9 cellular contexts compared by ENCODE assay signal in genomic region chr16:90023078-90023447, GRCh38. TPM values are rescaled to one million over a fixed set of nuclear protein-coding genes. Genes with fewer than 3 reads are reported as not detected.
DNase-seq lines count a peak whose midpoint lies in the region; ATAC-seq and TF ChIP-seq lines count a peak whose summit lies in the region.
"Had no signal": no experiment of that assay in that cellular context is flagged by ENCODE, and none has a peak within 500 bp of the region (broad histone marks: within the 10 kb centered on the region; RNA-seq: fewer than 3 reads in every experiment).

No MANE protein-coding gene starts in this region.

- H3K4me1 Mint-ChIP-seq in T-helper 1 cell treated with Interleukin-12 subunit alpha and Interleukin-12 subunit beta and Interleukin-4 antibody, amounts not matched to agents 30 μg/mL and 1 μg/mL, for 36 hours (ENCODE audit: low read depth) = peaks cover 14% of the 10 kb centered on the region

- TF ChIP-seq CTCF in astrocyte of the spinal cord (IDR thresholded peaks at IDR 0.05; ENCODE audit: low read depth, low read length) (no peak), thyroid gland (IDR thresholded peaks at IDR 0.05) (no peak)

- in situ Hi-C loops in astrocyte of the spinal cord (cut with HindIII; ENCODE audit: low sequenced_read_pairs) = no loop called here

- H3K9me3 Mint-ChIP-seq in T-helper 1 cell treated with Interleukin-12 subunit alpha and Interleukin-12 subunit beta and Interleukin-4 antibody, amounts not matched to agents 30 μg/mL and 1 μg/mL, for 36 hours = peaks cover 3% of the 10 kb centered on the region

- no peak for TF ChIP-seq POLR2A in thyroid gland (IDR thresholded peaks at IDR 0.05)

- H3K27me3 ChIP-seq in thyroid gland = no peaks in the 10 kb centered on the region

- no peak for DNase-seq in T-helper 1 cell
- DNase-seq in astrocyte of the spinal cord (ENCODE audit: low read depth, low spot score) = no peak
- DNase-seq in left colon = no peak
- peak; percentile 25 to 27 for DNase-seq in thyroid gland
- no peak for DNase-seq in H4 (ENCODE audit: low spot score)
- DNase-seq in NCI-H510A (lab: John Stamatoyannopoulos, UW) = no peak

- intact Hi-C loops in left colon (cut with DNase I, micrococcal nuclease) (no loop called here), thyroid gland (cut with DNase I) (no loop called here)

- H3K4me3 Mint-ChIP-seq in T-helper 1 cell treated with Interleukin-12 subunit alpha and Interleukin-12 subunit beta and Interleukin-4 antibody, amounts not matched to agents 30 μg/mL and 1 μg/mL, for 36 hours = peak overlapping the region; percentile 68

- WGBS in thyroid gland, 2 donors = 0 to 18% methylated on average over 2 to 3 of the region's 7 CpGs

- H3K4me1 ChIP-seq in thyroid gland = peaks cover 20 to 27% of the 10 kb centered on the region in 2 donors

- peak overlapping the region; percentile 81 for H3K4me3 ChIP-seq in astrocyte of the spinal cord (ENCODE audit: low read depth, low read length)
- peak overlapping the region; percentile 45 to 56 (median 46) for H3K4me3 ChIP-seq in thyroid gland (replicated peaks in 1 of 3)

- H3K9me3 ChIP-seq in thyroid gland = no peaks in the 10 kb centered on the region

- H3K36me3 ChIP-seq in thyroid gland = peaks cover 0 to 4% of the 10 kb centered on the region in 2 donors

- H3K27me3 Mint-ChIP-seq in T-helper 1 cell treated with Interleukin-12 subunit alpha and Interleukin-12 subunit beta and Interleukin-4 antibody, amounts not matched to agents 30 μg/mL and 1 μg/mL, for 36 hours (ENCODE audit: low read depth) = peaks cover 17% of the 10 kb centered on the region

- peaks cover 2% of the 10 kb centered on the region for H3K36me3 Mint-ChIP-seq in T-helper 1 cell treated with Interleukin-12 subunit alpha and Interleukin-12 subunit beta and Interleukin-4 antibody, amounts not matched to agents 30 μg/mL and 1 μg/mL, for 36 hours (ENCODE audit: low read depth)

- ATAC-seq in left colon (peak; percentile 32), HG03159 (IDR thresholded peaks at IDR 0.05; ENCODE audit: unreplicated experiment) (no peak)

- H3K27ac Mint-ChIP-seq in T-helper 1 cell treated with Interleukin-12 subunit alpha and Interleukin-12 subunit beta and Interleukin-4 antibody, amounts not matched to agents 30 μg/mL and 1 μg/mL, for 36 hours = no peak overlapping the region

- H3K27ac ChIP-seq in thyroid gland = peak overlapping the region in 1 of 3 donors; percentile 43

RNA-seq across cellular contexts. Expression of gene DBNDD1, which starts 3.8 kb away (rescaled TPM):
- total RNA-seq in left colon (1 to 10 TPM; 3.8 to 4.9 TPM), thyroid gland (10 to 100 TPM in 2 of 4 donors, 1 to 10 TPM in 2; 7.4 to 12.8 (median 10.3) TPM)
- 8.7 and 11.7 TPM in 2 replicates for total RNA-seq in H4 (2014; rRNA removed; shearing (Covaris generic))

RNA-seq across cellular contexts. Expression of gene PRDM7, which starts 54.1 kb away (rescaled TPM):
- total RNA-seq in left colon = not detected
- not detected for total RNA-seq in thyroid gland
- not detected in 2 replicates for total RNA-seq in H4 (2014; rRNA removed; shearing (Covaris generic))
- total RNA-seq: M059J had no signal

Comparison
In these comparisons a context has a peak if more than half of its experiments do, and no peak if none do; other contexts are left out.
1. DNase-seq: peak in thyroid gland (2 of 2); none in T-helper 1 cell (0 of 5), astrocyte of the spinal cord (single experiment), left colon (0 of 2), H4 (single experiment) and NCI-H510A (single experiment).